ENCODE assay signal across 20 cellular contexts in the genomic region with DNA sequence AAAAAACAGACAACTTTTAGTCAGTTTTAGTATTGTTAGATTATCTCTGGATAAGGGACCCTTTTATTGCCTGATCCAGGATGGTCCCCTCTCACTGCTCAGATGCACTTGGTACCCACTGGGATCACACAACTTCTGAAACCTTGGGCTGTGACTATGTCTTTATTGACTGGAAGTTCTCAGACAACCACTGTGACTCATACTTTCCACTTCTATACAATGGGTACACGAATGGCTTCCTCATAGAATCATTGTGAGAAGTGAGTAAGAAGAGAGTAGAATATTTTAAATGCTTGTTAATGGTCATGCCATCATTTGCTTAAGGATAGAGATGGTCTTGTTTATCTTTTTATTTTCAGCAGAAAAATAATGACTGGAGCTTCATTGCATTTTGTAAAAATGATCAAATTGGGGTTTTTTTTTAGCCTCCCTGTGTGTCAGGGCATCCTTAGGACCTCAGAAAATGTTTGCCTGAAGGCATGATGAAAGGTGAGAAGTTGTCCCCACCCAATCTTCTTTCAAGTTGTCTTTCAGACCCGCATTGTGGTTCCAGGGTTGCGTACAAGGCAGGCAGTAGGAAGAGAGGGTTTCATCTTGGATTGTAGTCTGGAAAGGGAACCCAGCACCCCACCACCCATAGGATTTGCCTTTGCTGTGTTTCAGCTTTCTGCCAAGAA.
DNase-seq lines count a peak whose midpoint lies in the region; ATAC-seq and TF ChIP-seq lines count a peak whose summit lies in the region.
"Had no signal": no experiment of that assay in that cellular context is flagged by ENCODE, and none has a peak within 500 bp of the region (broad histone marks: within the 10 kb centered on the region; RNA-seq: fewer than 3 reads in every experiment).

No MANE protein-coding gene starts in this region.

- no CpG with 5 or more reads among the region's 3 CpGs for WGBS in trophoblast cell (ENCODE audit: extremely low coverage, insufficient coverage, insufficient read length)

- no peak overlapping the region for H3K18ac ChIP-seq in trophoblast cell (ENCODE audit: low read length)

- H3K23ac ChIP-seq in trophoblast cell (ENCODE audit: low read length): no peak overlapping the region

- H4K12ac ChIP-seq in trophoblast cell (ENCODE audit: low read depth, low read length): no peak overlapping the region

- no peak overlapping the region for H3K14ac ChIP-seq in trophoblast cell (ENCODE audit: low read length)

- peaks cover 37% of the 10 kb centered on the region for H3K27me3 Mint-ChIP-seq in activated T-cell treated with anti-CD3 and anti-CD28 coated beads, Interleukin-2, amount 50 U/mL, for 24 hours
- no peaks in the 10 kb centered on the region for H3K27me3 Mint-ChIP-seq in activated T-helper 1 cell treated with anti-CD3 and anti-CD28 coated beads, Interleukin-12 subunit alpha, Interleukin-12 subunit beta, Interleukin-2, Interleukin-4 antibody, amounts not matched to agents 30 ng/mL and 10 ng/mL and 1 ng/mL, durations not matched to agents 14 hours and 24 hours and 36 hours (ENCODE audit: insufficient read depth)
- H3K27me3 Mint-ChIP-seq in Caco-2 (ENCODE audit: insufficient read depth, unreplicated experiment): no peaks in the 10 kb centered on the region

- peak overlapping the region; percentile 81 for H3K27ac Mint-ChIP-seq in activated T-cell treated with anti-CD3 and anti-CD28 coated beads, Interleukin-2, amount 50 U/mL, for 24 hours
- H3K27ac Mint-ChIP-seq in activated T-helper 1 cell treated with anti-CD3 and anti-CD28 coated beads, Interleukin-12 subunit alpha, Interleukin-12 subunit beta, Interleukin-2, Interleukin-4 antibody, amounts not matched to agents 30 ng/mL and 10 ng/mL and 1 ng/mL, durations not matched to agents 14 hours and 24 hours and 36 hours: peak overlapping the region; percentile 61
- H3K27ac Mint-ChIP-seq in Caco-2 (ENCODE audit: unreplicated experiment): no peak overlapping the region
- H3K27ac Mint-ChIP-seq: activated naive CD8-positive, alpha-beta T cell treated with anti-CD3 and anti-CD28 coated beads, Interleukin-2, amount 10 ng/mL, durations not matched to agents 7 days and 5 days; WTC11 had no signal

- H3K4me2 ChIP-seq in trophoblast cell (ENCODE audit: low read length): no peak overlapping the region
- H3K4me2 ChIP-seq: SK-N-SH had no signal

- H3K9me3 Mint-ChIP-seq in activated T-cell treated with anti-CD3 and anti-CD28 coated beads, Interleukin-2, amount 50 U/mL, for 24 hours: peaks cover 11% of the 10 kb centered on the region
- H3K9me3 Mint-ChIP-seq in activated T-helper 1 cell treated with anti-CD3 and anti-CD28 coated beads, Interleukin-12 subunit alpha, Interleukin-12 subunit beta, Interleukin-2, Interleukin-4 antibody, amounts not matched to agents 30 ng/mL and 10 ng/mL and 1 ng/mL, durations not matched to agents 14 hours and 24 hours and 36 hours: peaks cover 14% of the 10 kb centered on the region
- H3K9me3 Mint-ChIP-seq in Caco-2 (ENCODE audit: unreplicated experiment): peaks cover 14% of the 10 kb centered on the region

- H2AK5ac ChIP-seq in trophoblast cell (ENCODE audit: low read length): no peak overlapping the region

- H3K4me1 Mint-ChIP-seq in activated T-cell treated with anti-CD3 and anti-CD28 coated beads, Interleukin-2, amount 50 U/mL, for 24 hours (ENCODE audit: low read depth): peaks cover 15% of the 10 kb centered on the region
- peaks cover 12% of the 10 kb centered on the region for H3K4me1 Mint-ChIP-seq in activated T-helper 1 cell treated with anti-CD3 and anti-CD28 coated beads, Interleukin-12 subunit alpha, Interleukin-12 subunit beta, Interleukin-2, Interleukin-4 antibody, amounts not matched to agents 30 ng/mL and 10 ng/mL and 1 ng/mL, durations not matched to agents 14 hours and 24 hours and 36 hours (ENCODE audit: low read depth)
- no peaks in the 10 kb centered on the region for H3K4me1 Mint-ChIP-seq in Caco-2 (ENCODE audit: low read depth, unreplicated experiment)
- H3K4me1 Mint-ChIP-seq: activated naive CD8-positive, alpha-beta T cell treated with anti-CD3 and anti-CD28 coated beads, Interleukin-2, amount 10 ng/mL, durations not matched to agents 7 days and 5 days; WTC11 had no signal

- H3K4ac ChIP-seq in trophoblast cell (ENCODE audit: low read depth, low read length): no peak overlapping the region

- H4K8ac ChIP-seq in trophoblast cell (ENCODE audit: low read depth, low read length): no peak overlapping the region

- DNase-seq in activated T-cell treated with anti-CD3 and anti-CD28 coated beads, Interleukin-2, amount 50 U/mL, for 24 hours: no peak
- DNase-seq in activated T-cell treated with anti-CD3 and anti-CD28 coated beads, Interleukin-2, amount 50 U/mL, for 1 hour: no peak
- DNase-seq in activated T-helper 1 cell treated with anti-CD3 and anti-CD28 coated beads, Interleukin-12 subunit alpha, Interleukin-12 subunit beta, Interleukin-2, Interleukin-4 antibody, amounts not matched to agents 30 ng/mL and 10 ng/mL and 1 ng/mL, durations not matched to agents 14 hours and 24 hours and 36 hours (ENCODE audit: low spot score): no peak
- DNase-seq in trophoblast cell (peak; percentile 11 to 73), NCI-H446 treated with DMSO at 0.1 percent for 48 hours (lab: John Stamatoyannopoulos, UW) (no peak), Caco-2 (no peak)
- DNase-seq: activated naive CD8-positive, alpha-beta T cell treated with anti-CD3 and anti-CD28 coated beads, Interleukin-2, amount 10 ng/mL, durations not matched to agents 7 days and 5 days; DMS 273 treated with DMSO at 0.1 percent for 48 hours; GDM1; head of caudate nucleus; Kasumi-1; left ventricle myocardium superior; NCI-H1105; NCI-H510A treated with DMSO at 0.1 percent for 48 hours; SK-N-SH; upper lobe of left lung had no signal

- H3K4me3 Mint-ChIP-seq in activated T-cell treated with anti-CD3 and anti-CD28 coated beads, Interleukin-2, amount 50 U/mL, for 24 hours: no peak overlapping the region
- H3K4me3 Mint-ChIP-seq in activated T-helper 1 cell treated with anti-CD3 and anti-CD28 coated beads, Interleukin-12 subunit alpha, Interleukin-12 subunit beta, Interleukin-2, Interleukin-4 antibody, amounts not matched to agents 30 ng/mL and 10 ng/mL and 1 ng/mL, durations not matched to agents 14 hours and 24 hours and 36 hours: no peak overlapping the region
- H3K4me3 Mint-ChIP-seq in Caco-2 (ENCODE audit: unreplicated experiment): no peak overlapping the region
- H3K4me3 Mint-ChIP-seq: activated naive CD8-positive, alpha-beta T cell treated with anti-CD3 and anti-CD28 coated beads, Interleukin-2, amount 10 ng/mL, durations not matched to agents 7 days and 5 days; WTC11 had no signal

- intact Hi-C loops in activated T-helper 1 cell treated with anti-CD3 and anti-CD28 coated beads, Interleukin-12 subunit alpha, Interleukin-12 subunit beta, Interleukin-2, Interleukin-4 antibody, amounts not matched to agents 30 ng/mL and 10 ng/mL and 1 ng/mL, durations not matched to agents 14 hours and 24 hours and 36 hours (cut with micrococcal nuclease): loop anchor here (1.0 kb wide), 2 partner anchors 115 to 261 kb away; partner anchors contain the start of gene CPEB2
- intact Hi-C loops in Caco-2 (cut with micrococcal nuclease; ENCODE audit: unreplicated experiment): no loop called here

- H2AFZ ChIP-seq in trophoblast cell (ENCODE audit: insufficient read depth, low read length, poor library complexity): no peak overlapping the region

- H3K9me3 ChIP-seq in trophoblast cell (ENCODE audit: insufficient read depth, low read depth, low read length) (peaks cover 2% of the 10 kb centered on the region), Caco-2 (no peaks in the 10 kb centered on the region)
- H3K9me3 ChIP-seq: SK-N-SH had no signal

- H4K91ac ChIP-seq in trophoblast cell (ENCODE audit: low read depth, low read length): no peak overlapping the region

- no peak overlapping the region for H2BK12ac ChIP-seq in trophoblast cell (ENCODE audit: low read length)

- H3K36me3 Mint-ChIP-seq in activated T-cell treated with anti-CD3 and anti-CD28 coated beads, Interleukin-2, amount 50 U/mL, for 24 hours (ENCODE audit: low read depth): no peaks in the 10 kb centered on the region
- no peaks in the 10 kb centered on the region for H3K36me3 Mint-ChIP-seq in activated T-helper 1 cell treated with anti-CD3 and anti-CD28 coated beads, Interleukin-12 subunit alpha, Interleukin-12 subunit beta, Interleukin-2, Interleukin-4 antibody, amounts not matched to agents 30 ng/mL and 10 ng/mL and 1 ng/mL, durations not matched to agents 14 hours and 24 hours and 36 hours (ENCODE audit: low read depth)
- H3K36me3 Mint-ChIP-seq in Caco-2 (ENCODE audit: insufficient read depth, unreplicated experiment): no peaks in the 10 kb centered on the region
- H3K36me3 Mint-ChIP-seq: activated naive CD8-positive, alpha-beta T cell treated with anti-CD3 and anti-CD28 coated beads, Interleukin-2, amount 10 ng/mL, durations not matched to agents 7 days and 5 days had no signal

- POLR2A ChIA-PET in Caco-2 (lab: Charles Lee): no interaction called here

- no peaks in the 10 kb centered on the region for H3K79me2 ChIP-seq in trophoblast cell (ENCODE audit: control insufficient read depth, insufficient read depth, low read length, poor library complexity)

- H3K4me3 ChIP-seq in trophoblast cell (ENCODE audit: low read depth, low read length) (no peak overlapping the region), Caco-2 (ENCODE audit: low read depth, low read length) (no peak overlapping the region)
- H3K4me3 ChIP-seq: upper lobe of left lung had no signal

- no peak overlapping the region for H3K27ac ChIP-seq in trophoblast cell (ENCODE audit: low read depth, low read length)
- H3K27ac ChIP-seq: RWPE1, upper lobe of left lung had no signal

- BruUV-seq in Caco-2 (replicated peaks; lab: Mats Ljungman, UMichigan): no TSS peak

- H2BK120ac ChIP-seq in trophoblast cell (ENCODE audit: insufficient read depth, low read length, poor library complexity): no peak overlapping the region

- H3K4me1 ChIP-seq in trophoblast cell (ENCODE audit: control insufficient read depth in 1 of 2, insufficient read depth in 2 of 2, low read length in 2 of 2) (no peaks in the 10 kb centered on the region), Caco-2 (0 out of 2 replicates have a peak, but pooled peaks cover 3% of the 10 kb centered on the region)
- H3K4me1 ChIP-seq: upper lobe of left lung had no signal

- H3K79me1 ChIP-seq in trophoblast cell (ENCODE audit: low read length): no peaks in the 10 kb centered on the region

- H3K36me3 ChIP-seq in trophoblast cell (ENCODE audit: control insufficient read depth in 1 of 2, insufficient read depth in 2 of 2, low read length in 2 of 2): no peaks in the 10 kb centered on the region
- H3K36me3 ChIP-seq in Caco-2 (ENCODE audit: control insufficient read depth, insufficient read depth, low read length): no peaks in the 10 kb centered on the region
- H3K36me3 ChIP-seq: upper lobe of left lung had no signal

- peak; percentile 63 for ATAC-seq in HG03439 (IDR thresholded peaks at IDR 0.05; ENCODE audit: unreplicated experiment)
- ATAC-seq in HG03521 (IDR thresholded peaks at IDR 0.05; ENCODE audit: unreplicated experiment): no peak
- ATAC-seq: left ventricle myocardium superior, WTC11 had no signal

- TF ChIP-seq CTCF in Caco-2 (IDR thresholded peaks at IDR 0.05; ENCODE audit: insufficient read depth in 1 of 2, low read depth in 1 of 2, low read length in 1 of 2, severe bottlenecking in 1 of 2, unreplicated experiment in 1 of 2): no peak

- H3K9ac ChIP-seq in trophoblast cell (ENCODE audit: low read length): no peak overlapping the region
- H3K9ac ChIP-seq: SK-N-SH had no signal

- CTCF ChIA-PET in Caco-2 (lab: Charles Lee): no interaction called here

- H3K27me3 ChIP-seq in trophoblast cell (ENCODE audit: insufficient read depth, low read length) (no peaks in the 10 kb centered on the region), Caco-2 (replicated peaks; ENCODE audit: control insufficient read depth, insufficient read depth, low read length) (no peaks in the 10 kb centered on the region)
- H3K27me3 ChIP-seq: upper lobe of left lung had no signal

- H2BK5ac ChIP-seq in trophoblast cell (ENCODE audit: low read depth, low read length, poor library complexity): no peak overlapping the region

Comparison
In these comparisons a context has a peak if more than half of its experiments do, and no peak if none do; other contexts are left out.
1. DNase-seq: peak in trophoblast cell (2 of 2); none in activated T-cell treated with anti-CD3 and anti-CD28 coated beads, Interleukin-2, amount 50 U/mL, for 24 hours (single experiment), activated T-cell treated with anti-CD3 and anti-CD28 coated beads, Interleukin-2, amount 50 U/mL, for 1 hour (single experiment), activated T-helper 1 cell treated with anti-CD3 and anti-CD28 coated beads, Interleukin-12 subunit alpha, Interleukin-12 subunit beta, Interleukin-2, Interleukin-4 antibody, amounts not matched to agents 30 ng/mL and 10 ng/mL and 1 ng/mL, durations not matched to agents 14 hours and 24 hours and 36 hours (single experiment), NCI-H446 treated with DMSO at 0.1 percent for 48 hours (single experiment) and Caco-2 (0 of 2).